In the genomic region with DNA sequence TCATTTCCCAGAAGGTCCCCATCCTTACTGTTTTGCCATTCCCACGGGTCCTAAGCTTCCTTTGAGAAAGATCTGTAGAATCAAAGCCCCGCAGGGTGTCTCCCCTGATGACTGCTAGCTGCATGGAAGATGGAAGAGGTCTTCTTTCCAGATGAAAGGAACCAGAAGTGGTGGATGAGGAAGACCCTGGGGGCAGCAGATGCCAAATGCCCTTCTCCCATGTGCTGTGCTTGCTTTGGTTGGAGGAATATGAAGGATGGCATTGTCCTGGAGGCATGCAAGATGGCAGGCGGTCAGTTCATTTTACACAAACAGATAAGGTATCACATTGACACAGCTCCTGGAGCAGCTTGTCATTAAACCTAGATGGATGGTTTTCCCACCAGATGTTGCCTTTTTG, we compare ENCODE assay signal across 21 cellular contexts. TPM values are rescaled to one million over a fixed set of nuclear protein-coding genes. Genes with fewer than 3 reads are reported as not detected.
"Had no signal": no experiment of that assay in that cellular context is flagged by ENCODE, and none has a peak within 500 bp of the region (broad histone marks: within the 10 kb centered on the region; RNA-seq: fewer than 3 reads in every experiment).

No MANE protein-coding gene starts in this region.

- H3K27me3 ChIP-seq: SJSA1 had no signal

- H3K36me3 ChIP-seq: SJSA1 had no signal

- H3K4me1 ChIP-seq: SJSA1 had no signal

- H3K4me3 ChIP-seq: SJSA1, SK-N-MC had no signal

- DNase-seq: KBM-7, MV-4-11, NCI-H1048, NCI-H1105, NCI-H1417, NCI-H1436 treated with DMSO at 0.1 percent for 48 hours, NCI-H187, NCI-H2029, NCI-H2081 treated with DMSO at 0.1 percent for 48 hours, NCI-H2227 treated with DMSO at 0.1 percent for 48 hours, NCI-H526 treated with DMSO at 0.1 percent for 48 hours, NCI-H774, Right ventricle myocardium superior, RPMI8226, SIG-M5 had no signal

- H3K27ac ChIP-seq: HL-60, SJSA1, SK-N-MC had no signal

RNA-seq across cellular contexts. Expression of gene CER1, which starts 25.8 kb away (rescaled TPM):
- total RNA-seq: LHCN-M2, MCF 10A, NCI-H460, Right ventricle myocardium superior, SJSA1 had no signal
